1 cellular context compared by ENCODE assay signal in the genomic region with DNA sequence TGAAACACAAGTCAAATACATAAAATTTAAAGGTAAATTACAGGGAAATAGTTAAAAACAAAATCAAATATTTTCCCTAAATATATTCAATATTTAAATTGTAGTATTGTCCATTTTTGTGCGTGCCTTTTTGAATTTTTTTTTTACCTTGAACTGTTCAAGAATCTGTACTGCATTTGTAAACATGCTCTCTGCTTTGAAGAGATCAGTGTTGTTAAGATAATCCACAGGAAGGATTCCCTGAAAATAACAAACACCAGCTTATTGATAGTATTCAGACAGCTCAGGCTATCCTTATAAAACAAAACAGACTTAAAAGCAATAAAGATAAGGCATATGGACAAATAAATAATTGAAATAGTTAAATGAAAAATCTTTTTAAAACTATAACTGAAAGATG.
TF ChIP-seq lines count a peak whose summit lies in the region.

No MANE protein-coding gene starts in this region.

TF ChIP-seq in HepG2, 621 proteins besides CTCF, POLR2A, EP300 and RAD21:
- TF ChIP-seq, protein P1, sequence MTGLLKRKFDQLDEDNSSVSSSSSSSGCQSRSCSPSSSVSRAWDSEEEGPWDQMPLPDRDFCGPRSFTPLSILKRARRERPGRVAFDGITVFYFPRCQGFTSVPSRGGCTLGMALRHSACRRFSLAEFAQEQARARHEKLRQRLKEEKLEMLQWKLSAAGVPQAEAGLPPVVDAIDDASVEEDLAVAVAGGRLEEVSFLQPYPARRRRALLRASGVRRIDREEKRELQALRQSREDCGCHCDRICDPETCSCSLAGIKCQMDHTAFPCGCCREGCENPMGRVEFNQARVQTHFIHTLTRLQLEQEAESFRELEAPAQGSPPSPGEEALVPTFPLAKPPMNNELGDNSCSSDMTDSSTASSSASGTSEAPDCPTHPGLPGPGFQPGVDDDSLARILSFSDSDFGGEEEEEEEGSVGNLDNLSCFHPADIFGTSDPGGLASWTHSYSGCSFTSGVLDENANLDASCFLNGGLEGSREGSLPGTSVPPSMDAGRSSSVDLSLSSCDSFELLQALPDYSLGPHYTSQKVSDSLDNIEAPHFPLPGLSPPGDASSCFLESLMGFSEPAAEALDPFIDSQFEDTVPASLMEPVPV (CRISPR knock-in tag; IDR thresholded peaks at IDR 0.05) = no peak
- TF ChIP-seq RARA (CRISPR knock-in tag; IDR thresholded peaks at IDR 0.05) = peak; percentile 19; the same call in 1 of the 2 replicates
- peak; percentile 64 for TF ChIP-seq FOXA3 (CRISPR knock-in tag; IDR thresholded peaks at IDR 0.05)
- no peak for TF ChIP-seq FOXP1 (IDR thresholded peaks at IDR 0.05)
- TF ChIP-seq FOXP1 (CRISPR knock-in tag; IDR thresholded peaks at IDR 0.05) = peak; percentile 64; the same call in 1 of the 2 replicates
- TF ChIP-seq TCF7 (IDR thresholded peaks at IDR 0.05; ENCODE audit: low read depth) = 0 out of 2 replicates have a peak, but pooled peaks have one; percentile 23
- TF ChIP-seq, protein P2, sequence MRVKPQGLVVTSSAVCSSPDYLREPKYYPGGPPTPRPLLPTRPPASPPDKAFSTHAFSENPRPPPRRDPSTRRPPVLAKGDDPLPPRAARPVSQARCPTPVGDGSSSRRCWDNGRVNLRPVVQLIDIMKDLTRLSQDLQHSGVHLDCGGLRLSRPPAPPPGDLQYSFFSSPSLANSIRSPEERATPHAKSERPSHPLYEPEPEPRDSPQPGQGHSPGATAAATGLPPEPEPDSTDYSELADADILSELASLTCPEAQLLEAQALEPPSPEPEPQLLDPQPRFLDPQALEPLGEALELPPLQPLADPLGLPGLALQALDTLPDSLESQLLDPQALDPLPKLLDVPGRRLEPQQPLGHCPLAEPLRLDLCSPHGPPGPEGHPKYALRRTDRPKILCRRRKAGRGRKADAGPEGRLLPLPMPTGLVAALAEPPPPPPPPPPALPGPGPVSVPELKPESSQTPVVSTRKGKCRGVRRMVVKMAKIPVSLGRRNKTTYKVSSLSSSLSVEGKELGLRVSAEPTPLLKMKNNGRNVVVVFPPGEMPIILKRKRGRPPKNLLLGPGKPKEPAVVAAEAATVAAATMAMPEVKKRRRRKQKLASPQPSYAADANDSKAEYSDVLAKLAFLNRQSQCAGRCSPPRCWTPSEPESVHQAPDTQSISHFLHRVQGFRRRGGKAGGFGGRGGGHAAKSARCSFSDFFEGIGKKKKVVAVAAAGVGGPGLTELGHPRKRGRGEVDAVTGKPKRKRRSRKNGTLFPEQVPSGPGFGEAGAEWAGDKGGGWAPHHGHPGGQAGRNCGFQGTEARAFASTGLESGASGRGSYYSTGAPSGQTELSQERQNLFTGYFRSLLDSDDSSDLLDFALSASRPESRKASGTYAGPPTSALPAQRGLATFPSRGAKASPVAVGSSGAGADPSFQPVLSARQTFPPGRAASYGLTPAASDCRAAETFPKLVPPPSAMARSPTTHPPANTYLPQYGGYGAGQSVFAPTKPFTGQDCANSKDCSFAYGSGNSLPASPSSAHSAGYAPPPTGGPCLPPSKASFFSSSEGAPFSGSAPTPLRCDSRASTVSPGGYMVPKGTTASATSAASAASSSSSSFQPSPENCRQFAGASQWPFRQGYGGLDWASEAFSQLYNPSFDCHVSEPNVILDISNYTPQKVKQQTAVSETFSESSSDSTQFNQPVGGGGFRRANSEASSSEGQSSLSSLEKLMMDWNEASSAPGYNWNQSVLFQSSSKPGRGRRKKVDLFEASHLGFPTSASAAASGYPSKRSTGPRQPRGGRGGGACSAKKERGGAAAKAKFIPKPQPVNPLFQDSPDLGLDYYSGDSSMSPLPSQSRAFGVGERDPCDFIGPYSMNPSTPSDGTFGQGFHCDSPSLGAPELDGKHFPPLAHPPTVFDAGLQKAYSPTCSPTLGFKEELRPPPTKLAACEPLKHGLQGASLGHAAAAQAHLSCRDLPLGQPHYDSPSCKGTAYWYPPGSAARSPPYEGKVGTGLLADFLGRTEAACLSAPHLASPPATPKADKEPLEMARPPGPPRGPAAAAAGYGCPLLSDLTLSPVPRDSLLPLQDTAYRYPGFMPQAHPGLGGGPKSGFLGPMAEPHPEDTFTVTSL (CRISPR knock-in tag; IDR thresholded peaks at IDR 0.05; ENCODE audit: borderline replicate concordance) = peak; percentile 41; the same call in 1 of the 2 replicates
- TF ChIP-seq, protein P3, sequence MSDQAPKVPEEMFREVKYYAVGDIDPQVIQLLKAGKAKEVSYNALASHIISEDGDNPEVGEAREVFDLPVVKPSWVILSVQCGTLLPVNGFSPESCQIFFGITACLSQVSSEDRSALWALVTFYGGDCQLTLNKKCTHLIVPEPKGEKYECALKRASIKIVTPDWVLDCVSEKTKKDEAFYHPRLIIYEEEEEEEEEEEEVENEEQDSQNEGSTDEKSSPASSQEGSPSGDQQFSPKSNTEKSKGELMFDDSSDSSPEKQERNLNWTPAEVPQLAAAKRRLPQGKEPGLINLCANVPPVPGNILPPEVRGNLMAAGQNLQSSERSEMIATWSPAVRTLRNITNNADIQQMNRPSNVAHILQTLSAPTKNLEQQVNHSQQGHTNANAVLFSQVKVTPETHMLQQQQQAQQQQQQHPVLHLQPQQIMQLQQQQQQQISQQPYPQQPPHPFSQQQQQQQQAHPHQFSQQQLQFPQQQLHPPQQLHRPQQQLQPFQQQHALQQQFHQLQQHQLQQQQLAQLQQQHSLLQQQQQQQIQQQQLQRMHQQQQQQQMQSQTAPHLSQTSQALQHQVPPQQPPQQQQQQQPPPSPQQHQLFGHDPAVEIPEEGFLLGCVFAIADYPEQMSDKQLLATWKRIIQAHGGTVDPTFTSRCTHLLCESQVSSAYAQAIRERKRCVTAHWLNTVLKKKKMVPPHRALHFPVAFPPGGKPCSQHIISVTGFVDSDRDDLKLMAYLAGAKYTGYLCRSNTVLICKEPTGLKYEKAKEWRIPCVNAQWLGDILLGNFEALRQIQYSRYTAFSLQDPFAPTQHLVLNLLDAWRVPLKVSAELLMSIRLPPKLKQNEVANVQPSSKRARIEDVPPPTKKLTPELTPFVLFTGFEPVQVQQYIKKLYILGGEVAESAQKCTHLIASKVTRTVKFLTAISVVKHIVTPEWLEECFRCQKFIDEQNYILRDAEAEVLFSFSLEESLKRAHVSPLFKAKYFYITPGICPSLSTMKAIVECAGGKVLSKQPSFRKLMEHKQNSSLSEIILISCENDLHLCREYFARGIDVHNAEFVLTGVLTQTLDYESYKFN (CRISPR knock-in tag; conservative IDR thresholded peaks at IDR 0.05) = peak; percentile 58; the same call in 1 of the 2 replicates
- no peak for TF ChIP-seq ZZZ3 (CRISPR knock-in tag; IDR thresholded peaks at IDR 0.05; ENCODE audit: borderline replicate concordance)
